ENCODE assay signal across 22 cellular contexts in the genomic region with DNA sequence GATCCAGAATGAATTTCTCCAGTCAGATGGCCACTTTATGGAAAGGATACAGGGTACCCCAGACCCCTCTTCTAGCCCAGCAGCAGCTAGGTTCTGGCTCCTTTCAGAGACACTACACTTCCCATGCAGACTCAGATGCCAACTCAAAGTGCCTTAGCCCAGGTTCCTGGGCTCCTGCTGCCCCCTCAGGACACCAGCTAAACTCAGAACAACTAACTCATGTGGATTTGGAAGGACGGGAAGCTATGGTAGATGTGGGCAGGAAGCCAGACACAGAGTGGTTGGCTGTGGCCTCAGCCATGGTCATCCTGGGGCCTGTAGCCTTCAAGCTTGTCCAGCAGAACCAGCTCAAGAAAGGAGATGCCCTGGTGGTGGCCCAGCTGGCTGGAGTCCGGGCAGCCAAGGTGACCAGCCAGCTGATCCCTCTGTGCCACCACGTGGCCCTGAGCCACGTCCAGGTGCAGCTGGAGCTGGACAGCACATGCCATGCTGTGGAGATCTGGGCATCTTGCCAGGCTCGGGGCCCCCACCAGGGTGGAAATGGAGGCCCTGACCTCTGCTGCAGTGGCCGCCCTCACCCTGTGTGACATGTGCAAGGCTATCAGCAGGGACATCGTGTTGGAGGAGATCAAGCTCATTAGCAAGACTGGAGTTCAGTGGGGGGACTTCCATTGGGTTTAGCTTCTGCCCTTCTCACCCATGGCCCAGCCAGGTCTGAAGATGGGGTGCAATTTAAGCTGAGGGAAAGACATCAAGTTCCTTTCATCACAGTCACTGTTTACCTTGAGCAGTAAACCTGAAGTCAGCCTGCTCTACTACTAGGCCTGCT.
DNase-seq lines count a peak whose midpoint lies in the region; ATAC-seq and TF ChIP-seq lines count a peak whose summit lies in the region.
"Had no signal": no experiment of that assay in that cellular context is flagged by ENCODE, and none has a peak within 500 bp of the region (broad histone marks: within the 10 kb centered on the region; RNA-seq: fewer than 3 reads in every experiment).

No MANE protein-coding gene starts in this region.

- H3K9me3 ChIP-seq in right atrium auricular region (peaks cover 0 to 7% of the 10 kb centered on the region in 2 donors), uterus (no peaks in the 10 kb centered on the region)
- H3K9me3 ChIP-seq: HAP-1 had no signal

- peak; percentile 57 for DNase-seq in right atrium auricular region (ENCODE audit: low spot score)
- DNase-seq in left ventricle myocardium superior, result no peak
- peak; percentile 17 for DNase-seq in dermis blood vessel endothelial cell
- DNase-seq in mesothelial cell of epicardium (ENCODE audit: low spot score in 2 of 2, unreplicated experiment in 2 of 2), result no peak
- DNase-seq in uterus, result peak in 1 of 2 donors; percentile 30
- no peak for DNase-seq in mesendoderm
- DNase-seq in H7, result no peak
- no peak for DNase-seq in HuH-7.5 (ENCODE audit: low spot score)
- DNase-seq: activated CD8-positive, alpha-beta memory T cell treated with anti-CD3 and anti-CD28 coated beads, Interleukin-2, amount 50 U/mL, for 4 hours; cerebellar nuclear complex; effector CD4-positive, alpha-beta T cell; foreskin melanocyte; immature natural killer cell; NCI-H1048; NCI-H2029; NCI-H226; NCI-H774; stimulated activated CD4-positive, alpha-beta T cell treated with anti-CD3 and anti-CD28 coated beads, Interleukin-2, amount 100 ng/mL, for 24 hours had no signal

- no peaks in the 10 kb centered on the region for H3K36me3 Mint-ChIP-seq in mesothelial cell of epicardium
- H3K36me3 Mint-ChIP-seq: activated naive CD4-positive, alpha-beta T cell treated with anti-CD3 and anti-CD28 coated beads, Interleukin-2, amount 50 U/mL, for 72 hours; immature natural killer cell had no signal

- no peak overlapping the region for H2AK5ac ChIP-seq in mesendoderm (ENCODE audit: low read length)

- H3K4me3 Mint-ChIP-seq in mesothelial cell of epicardium, result no peak overlapping the region
- H3K4me3 Mint-ChIP-seq: immature natural killer cell; T-helper 2 cell treated with Interferon-gamma antibody and Interleukin-4, amounts not matched to agents 5 μg/mL and 100 μg/mL, for 36 hours had no signal

- H3K79me1 ChIP-seq in mesendoderm (ENCODE audit: low read length), result no peaks in the 10 kb centered on the region

- H3K27ac ChIP-seq in right atrium auricular region (peak overlapping the region; percentile 34 to 66), uterus (peak overlapping the region; percentile 63 to 82), mesendoderm (ENCODE audit: low read depth, low read length) (no peak overlapping the region)

- H3K56ac ChIP-seq in mesendoderm (ENCODE audit: low read length), result no peak overlapping the region

- no peak overlapping the region for H3K9ac ChIP-seq in mesendoderm (ENCODE audit: low read length)

- H4K8ac ChIP-seq in mesendoderm (ENCODE audit: low read depth, low read length), result no peak overlapping the region

- no peaks in the 10 kb centered on the region for H3K79me2 ChIP-seq in mesendoderm (ENCODE audit: control insufficient read depth, insufficient read depth, low read length)

- H3K27me3 Mint-ChIP-seq in mesothelial cell of epicardium (ENCODE audit: low read depth), result no peaks in the 10 kb centered on the region

- H3K9me3 Mint-ChIP-seq in mesothelial cell of epicardium, result peaks cover 14% of the 10 kb centered on the region
- H3K9me3 Mint-ChIP-seq: activated naive CD4-positive, alpha-beta T cell treated with anti-CD3 and anti-CD28 coated beads, Interleukin-2, amount 50 U/mL, for 72 hours; immature natural killer cell; T-helper 2 cell treated with Interferon-gamma antibody and Interleukin-4, amounts not matched to agents 5 μg/mL and 100 μg/mL, for 36 hours had no signal

- no peak overlapping the region for H2BK15ac ChIP-seq in mesendoderm (replicated peaks; ENCODE audit: low read depth)

- H3K23ac ChIP-seq in mesendoderm (ENCODE audit: low read length), result no peak overlapping the region

- H3K18ac ChIP-seq in mesendoderm (ENCODE audit: low read length), result no peak overlapping the region

- H3K4me1 Mint-ChIP-seq in mesothelial cell of epicardium, result peaks cover 35% of the 10 kb centered on the region

- TF ChIP-seq CTCF in right atrium auricular region (IDR thresholded peaks at IDR 0.05), result no peak
- no peak for TF ChIP-seq CTCF in mesothelial cell of epicardium (IDR thresholded peaks at IDR 0.05; ENCODE audit: unreplicated experiment)
- TF ChIP-seq CTCF in uterus (IDR thresholded peaks at IDR 0.05), result no peak

- no peak for TF ChIP-seq POLR2A in uterus (IDR thresholded peaks at IDR 0.05)

- H3K27me3 ChIP-seq in right atrium auricular region (no peaks in the 10 kb centered on the region), uterus (no peaks in the 10 kb centered on the region), mesendoderm (ENCODE audit: insufficient read depth, low read length, poor library complexity) (no peaks in the 10 kb centered on the region), H7 (ENCODE audit: control insufficient read depth, insufficient read depth, low read length) (no peaks in the 10 kb centered on the region)

- ATAC-seq in left ventricle myocardium superior, result no peak
- ATAC-seq: activated naive CD4-positive, alpha-beta T cell treated with anti-CD3 and anti-CD28 coated beads, Interleukin-2, amount 50 U/mL, for 72 hours had no signal

- no peak overlapping the region for H4K5ac ChIP-seq in mesendoderm (ENCODE audit: low read length)

- intact Hi-C loops in left ventricle myocardium superior (cut with micrococcal nuclease) (no loop called here), uterus (cut with DNase I; ENCODE audit: low total_unique reads) (no loop called here)

- H3K27ac Mint-ChIP-seq in mesothelial cell of epicardium, result peak overlapping the region; percentile 90
- H3K27ac Mint-ChIP-seq: activated naive CD4-positive, alpha-beta T cell treated with anti-CD3 and anti-CD28 coated beads, Interleukin-2, amount 50 U/mL, for 72 hours; immature natural killer cell; T-helper 2 cell treated with Interferon-gamma antibody and Interleukin-4, amounts not matched to agents 5 μg/mL and 100 μg/mL, for 36 hours had no signal

- H3K4me3 ChIP-seq in right atrium auricular region (no peak overlapping the region), uterus (no peak overlapping the region), mesendoderm (ENCODE audit: low read length) (no peak overlapping the region), H7 (ENCODE audit: insufficient read depth, low read depth, low read length) (no peak overlapping the region)
- H3K4me3 ChIP-seq: HAP-1, skin epidermis had no signal

- H3K4me2 ChIP-seq in mesendoderm (ENCODE audit: low read length), result no peak overlapping the region

- WGBS in mesendoderm (ENCODE audit: extremely low coverage, insufficient coverage, low lambda C conversion rate), result no CpG with 5 or more reads among the region's 7 CpGs

- H3K4me1 ChIP-seq in right atrium auricular region, result peaks cover 0 to 31% of the 10 kb centered on the region in 2 donors
- no peaks in the 10 kb centered on the region for H3K4me1 ChIP-seq in uterus
- peaks cover 2% of the 10 kb centered on the region for H3K4me1 ChIP-seq in mesendoderm (ENCODE audit: control insufficient read depth, low read depth, low read length)

- H2BK120ac ChIP-seq in mesendoderm (ENCODE audit: low read depth, low read length), result no peak overlapping the region

- no peaks in the 10 kb centered on the region for H3K36me3 ChIP-seq in right atrium auricular region
- no peaks in the 10 kb centered on the region for H3K36me3 ChIP-seq in uterus
- H3K36me3 ChIP-seq in mesendoderm (ENCODE audit: control insufficient read depth, insufficient read depth, low read length), result no peaks in the 10 kb centered on the region
- no peaks in the 10 kb centered on the region for H3K36me3 ChIP-seq in H7 (replicated peaks; ENCODE audit: control insufficient read depth, insufficient read depth, low read length)
- H3K36me3 ChIP-seq: HAP-1 had no signal

- H3K4ac ChIP-seq in mesendoderm (ENCODE audit: low read depth, low read length), result no peak overlapping the region

- H2BK5ac ChIP-seq in mesendoderm (ENCODE audit: low read length), result no peak overlapping the region

Comparison
In these comparisons a context has a peak if more than half of its experiments do, and no peak if none do; other contexts are left out.
1. DNase-seq: peak in right atrium auricular region (single experiment) and dermis blood vessel endothelial cell (single experiment); none in left ventricle myocardium superior (single experiment), mesothelial cell of epicardium (0 of 2), mesendoderm (single experiment), H7 (single experiment) and HuH-7.5 (single experiment).